ENCODE assay signal across 1 cellular context in the genomic region with DNA sequence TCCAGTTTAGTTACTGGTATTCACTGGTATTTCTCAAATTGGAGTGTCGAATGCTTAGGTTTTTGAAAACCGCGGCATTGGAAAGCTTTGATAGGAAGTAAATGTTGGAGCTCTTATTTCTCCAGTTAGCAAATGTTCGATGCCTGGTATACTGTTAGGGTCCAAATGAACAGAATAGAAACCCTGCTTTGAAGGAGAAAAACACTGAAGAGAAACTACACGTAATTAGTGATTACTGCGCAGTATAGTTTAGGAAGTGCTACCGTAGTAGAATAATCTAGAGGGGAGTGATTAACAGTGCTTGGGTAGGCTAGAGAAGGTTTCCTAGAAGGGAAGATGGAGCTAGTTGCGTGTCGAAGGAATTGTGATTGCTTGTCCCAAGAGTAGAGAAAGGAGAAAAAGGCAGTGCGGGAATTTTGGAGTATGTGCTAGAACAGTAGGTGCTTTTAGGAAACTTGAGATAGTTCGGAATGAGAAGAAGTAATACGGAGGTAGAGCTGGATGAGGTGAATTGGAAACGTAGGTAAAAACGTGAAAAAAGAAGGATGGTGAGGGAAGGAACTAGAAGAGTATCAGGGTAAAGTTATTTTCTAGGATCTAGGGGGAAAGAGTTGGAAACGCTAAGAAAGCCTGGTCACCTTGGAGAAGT.
TF ChIP-seq lines count a peak whose summit lies in the region.

No MANE protein-coding gene starts in this region.

TF ChIP-seq in GM12878, 131 proteins besides CTCF, POLR2A, EP300 and RAD21 (continued from another document):
- TF ChIP-seq NR2C2 (IDR thresholded peaks at IDR 0.05; ENCODE audit: borderline replicate concordance, control insufficient read depth, insufficient read length, low read depth): no peak
- TF ChIP-seq PAX8 (IDR thresholded peaks at IDR 0.05): 0 out of 2 replicates have a peak, but pooled peaks have one; percentile 53
- no peak for TF ChIP-seq MTA2 (IDR thresholded peaks at IDR 0.05; ENCODE audit: low read depth)
- no peak for TF ChIP-seq RCOR1 (conservative IDR thresholded peaks at IDR 0.05; ENCODE audit: low read depth, low read length)
- TF ChIP-seq MTA3 (IDR thresholded peaks at IDR 0.05; ENCODE audit: borderline replicate concordance, low read length): no peak
- TF ChIP-seq SIN3A (IDR thresholded peaks at IDR 0.05; ENCODE audit: low read depth, low read length): no peak
- TF ChIP-seq E2F4 (IDR thresholded peaks at IDR 0.05; ENCODE audit: low read depth, low read length): no peak
- TF ChIP-seq CEBPB (IDR thresholded peaks at IDR 0.05; ENCODE audit: borderline replicate concordance in 1 of 2, low read depth in 2 of 2, low read length in 2 of 2): no peak
- no peak for TF ChIP-seq KDM1A (IDR thresholded peaks at IDR 0.05; ENCODE audit: borderline replicate concordance)
- TF ChIP-seq MAX (IDR thresholded peaks at IDR 0.05; ENCODE audit: low read depth, low read length): no peak
- peak; percentile 12; the same call in 1 of the 2 replicates for TF ChIP-seq SPI1 (IDR thresholded peaks at IDR 0.05; ENCODE audit: borderline replicate concordance, insufficient read depth, low read depth, low read length)
- no peak for TF ChIP-seq SMAD1 (IDR thresholded peaks at IDR 0.05; ENCODE audit: low read depth, partially characterized antibody)
